ENCODE assay signal across 1 cellular context in genomic region chr12:124599074-124599999, GRCh38.
TF ChIP-seq lines count a peak whose summit lies in the region.

No MANE protein-coding gene starts in this region.

TF ChIP-seq in K562, 482 proteins besides CTCF, POLR2A, EP300 and RAD21:
- TF ChIP-seq ZNF184 (CRISPR knock-in tag; IDR thresholded peaks at IDR 0.05) (peak; percentile 72; the same call in 1 of the 2 replicates), USF2 (CRISPR knock-in tag; IDR thresholded peaks at IDR 0.05) (no peak)
